ENCODE assay signal across 1 cellular context in the genomic region with DNA sequence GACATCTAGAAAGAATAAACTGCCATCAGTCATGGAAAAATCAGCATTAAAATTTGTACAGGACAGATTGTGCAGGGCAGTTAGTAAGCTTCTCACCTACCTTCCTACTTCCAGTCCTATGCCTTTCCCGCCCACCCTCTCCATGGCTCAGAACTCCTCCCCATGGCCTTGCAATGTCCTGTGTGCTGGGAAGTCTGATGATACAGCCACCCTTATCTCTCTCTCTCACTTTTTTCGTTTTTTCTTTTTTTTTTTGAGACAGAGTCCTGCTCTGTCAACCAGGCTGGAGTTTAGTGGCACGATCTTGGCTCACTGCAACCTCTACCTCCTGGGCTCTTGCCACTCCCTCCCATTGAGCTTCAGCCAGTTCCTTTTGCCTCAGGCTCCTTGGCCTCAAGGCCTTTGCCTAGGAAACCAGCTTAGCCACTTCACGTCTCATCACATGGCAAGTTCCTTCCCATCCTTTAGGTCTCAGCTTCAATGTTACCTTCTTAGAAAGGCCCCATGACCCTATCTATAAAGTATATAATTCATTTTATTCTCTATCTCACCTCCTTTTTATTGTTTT.
TF ChIP-seq lines count a peak whose summit lies in the region.

No MANE protein-coding gene starts in this region.

TF ChIP-seq in K562, 482 proteins besides CTCF, POLR2A, EP300 and RAD21:
- TF ChIP-seq ZBTB17 (CRISPR knock-in tag; IDR thresholded peaks at IDR 0.05) (no peak), HLTF (IDR thresholded peaks at IDR 0.05) (no peak), HMG20B (CRISPR knock-in tag; IDR thresholded peaks at IDR 0.05) (no peak), NCOR1 (IDR thresholded peaks at IDR 0.05) (no peak), RBM22 (IDR thresholded peaks at IDR 0.05; ENCODE audit: low read depth, low read length, poor library complexity, severe bottlenecking) (no peak), GTF2A2 (tag; IDR thresholded peaks at IDR 0.05) (no peak), HNRNPL (IDR thresholded peaks at IDR 0.05; ENCODE audit: low read depth, low read length) (no peak), CHCHD3 (CRISPR knock-in tag; IDR thresholded peaks at IDR 0.05) (no peak), ZNF699 (CRISPR knock-in tag; IDR thresholded peaks at IDR 0.05; ENCODE audit: insufficient replicate concordance) (no peak)
- TF ChIP-seq, protein P1, sequence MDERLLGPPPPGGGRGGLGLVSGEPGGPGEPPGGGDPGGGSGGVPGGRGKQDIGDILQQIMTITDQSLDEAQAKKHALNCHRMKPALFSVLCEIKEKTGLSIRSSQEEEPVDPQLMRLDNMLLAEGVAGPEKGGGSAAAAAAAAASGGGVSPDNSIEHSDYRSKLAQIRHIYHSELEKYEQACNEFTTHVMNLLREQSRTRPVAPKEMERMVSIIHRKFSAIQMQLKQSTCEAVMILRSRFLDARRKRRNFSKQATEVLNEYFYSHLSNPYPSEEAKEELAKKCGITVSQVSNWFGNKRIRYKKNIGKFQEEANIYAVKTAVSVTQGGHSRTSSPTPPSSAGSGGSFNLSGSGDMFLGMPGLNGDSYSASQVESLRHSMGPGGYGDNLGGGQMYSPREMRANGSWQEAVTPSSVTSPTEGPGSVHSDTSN (CRISPR knock-in tag; IDR thresholded peaks at IDR 0.05; ENCODE audit: low read depth) = no peak
- TF ChIP-seq, protein P1 (tag; conservative IDR thresholded peaks at IDR 0.05; ENCODE audit: low read depth) = no peak
